In the genomic region with DNA sequence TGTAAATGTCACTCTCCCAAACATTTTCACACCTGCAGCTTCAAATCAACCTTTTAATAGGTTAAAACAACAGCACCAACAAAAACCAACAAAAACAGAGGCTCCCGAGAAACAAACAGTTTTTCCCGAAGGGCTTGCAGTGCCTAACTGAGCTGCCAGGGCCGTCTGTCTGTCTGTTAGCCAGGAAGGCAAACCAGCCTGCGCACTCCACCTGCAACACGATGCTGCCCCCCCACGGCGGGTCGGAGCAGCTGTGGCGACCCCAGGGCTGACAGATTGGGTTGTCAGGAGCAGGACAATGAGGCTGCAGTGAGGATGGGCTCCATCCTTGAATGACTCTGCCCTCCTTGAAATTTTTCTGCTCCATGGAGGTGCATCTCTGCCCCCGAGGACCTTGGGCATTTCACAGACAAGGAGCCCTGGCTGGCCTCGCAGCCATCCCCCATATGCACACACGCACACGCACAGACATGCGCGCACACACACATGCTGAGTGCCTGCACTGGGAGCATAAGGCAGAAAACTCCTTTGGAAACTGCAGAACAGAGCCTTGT, we compare ENCODE assay signal across 1 cellular context.
TF ChIP-seq lines count a peak whose summit lies in the region.

No MANE protein-coding gene starts in this region.

TF ChIP-seq in SK-N-SH, 30 proteins besides CTCF, POLR2A, EP300 and RAD21 (continued from another document):
- TF ChIP-seq, protein P1, sequence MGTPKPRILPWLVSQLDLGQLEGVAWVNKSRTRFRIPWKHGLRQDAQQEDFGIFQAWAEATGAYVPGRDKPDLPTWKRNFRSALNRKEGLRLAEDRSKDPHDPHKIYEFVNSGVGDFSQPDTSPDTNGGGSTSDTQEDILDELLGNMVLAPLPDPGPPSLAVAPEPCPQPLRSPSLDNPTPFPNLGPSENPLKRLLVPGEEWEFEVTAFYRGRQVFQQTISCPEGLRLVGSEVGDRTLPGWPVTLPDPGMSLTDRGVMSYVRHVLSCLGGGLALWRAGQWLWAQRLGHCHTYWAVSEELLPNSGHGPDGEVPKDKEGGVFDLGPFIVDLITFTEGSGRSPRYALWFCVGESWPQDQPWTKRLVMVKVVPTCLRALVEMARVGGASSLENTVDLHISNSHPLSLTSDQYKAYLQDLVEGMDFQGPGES (IDR thresholded peaks at IDR 0.05; ENCODE audit: low read depth, low read length), result no peak
- TF ChIP-seq, protein P2, sequence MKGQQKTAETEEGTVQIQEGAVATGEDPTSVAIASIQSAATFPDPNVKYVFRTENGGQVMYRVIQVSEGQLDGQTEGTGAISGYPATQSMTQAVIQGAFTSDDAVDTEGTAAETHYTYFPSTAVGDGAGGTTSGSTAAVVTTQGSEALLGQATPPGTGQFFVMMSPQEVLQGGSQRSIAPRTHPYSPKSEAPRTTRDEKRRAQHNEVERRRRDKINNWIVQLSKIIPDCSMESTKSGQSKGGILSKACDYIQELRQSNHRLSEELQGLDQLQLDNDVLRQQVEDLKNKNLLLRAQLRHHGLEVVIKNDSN (IDR thresholded peaks at IDR 0.05; ENCODE audit: borderline replicate concordance, low read depth), result no peak
- 0 out of 2 replicates have a peak, but pooled peaks have one; percentile 8 for TF ChIP-seq GATA2 (CRISPR knock-in tag; IDR thresholded peaks at IDR 0.05)
- no peak for TF ChIP-seq TEAD4 (IDR thresholded peaks at IDR 0.05; ENCODE audit: borderline replicate concordance, insufficient read depth)
- TF ChIP-seq NRF1 (IDR thresholded peaks at IDR 0.05; ENCODE audit: low read depth, low read length), result no peak
- TF ChIP-seq FOXJ3 (CRISPR knock-in tag; IDR thresholded peaks at IDR 0.05), result no peak
- no peak for TF ChIP-seq USF2 (IDR thresholded peaks at IDR 0.05; ENCODE audit: borderline replicate concordance, low read depth, low read length)
- no peak for TF ChIP-seq JUND (IDR thresholded peaks at IDR 0.05)
- no peak for TF ChIP-seq FOSL2 (IDR thresholded peaks at IDR 0.05; ENCODE audit: borderline replicate concordance, low read depth)
- TF ChIP-seq RXRA (IDR thresholded peaks at IDR 0.05; ENCODE audit: borderline replicate concordance, low read depth), result no peak
- peak; percentile 64 for TF ChIP-seq SMC3 (IDR thresholded peaks at IDR 0.05; ENCODE audit: low read depth, low read length)
- TF ChIP-seq POLR2AphosphoS5 (IDR thresholded peaks at IDR 0.05; ENCODE audit: low read depth, low read length), result no peak
- no peak for TF ChIP-seq TCF12 (IDR thresholded peaks at IDR 0.05)
- no peak for TF ChIP-seq MEF2A (IDR thresholded peaks at IDR 0.05; ENCODE audit: borderline replicate concordance, low read depth)
- TF ChIP-seq RCOR1 (IDR thresholded peaks at IDR 0.05; ENCODE audit: low read length), result peak; percentile 48; the same call in 1 of the 2 replicates
